9 cellular contexts compared by ENCODE assay signal in genomic region chr2:109438773-109439191, GRCh38.
DNase-seq lines count a peak whose midpoint lies in the region; TF ChIP-seq lines count a peak whose summit lies in the region.
"Had no signal": no experiment of that assay in that cellular context is flagged by ENCODE, and none has a peak within 500 bp of the region (broad histone marks: within the 10 kb centered on the region; RNA-seq: fewer than 3 reads in every experiment).

No MANE protein-coding gene starts in this region.

- peaks cover 34% of the 10 kb centered on the region for H3K4me1 Mint-ChIP-seq in type B pancreatic cell (ENCODE audit: unreplicated experiment)

- H3K36me3 ChIP-seq in transverse colon = no peaks in the 10 kb centered on the region
- H3K36me3 ChIP-seq: Peyer's patch had no signal

- no peak for TF ChIP-seq EP300 in transverse colon (IDR thresholded peaks at IDR 0.05; ENCODE audit: low read depth)

- no peak for TF ChIP-seq POLR2A in transverse colon (IDR thresholded peaks at IDR 0.05)

- H3K9me3 Mint-ChIP-seq in type B pancreatic cell = peaks cover 12% of the 10 kb centered on the region

- no peak overlapping the region for H3K27ac Mint-ChIP-seq in type B pancreatic cell

- in situ Hi-C loops in GM13976 (cut with MboI; ENCODE audit: low sequenced_read_pairs, unreplicated experiment) (no loop called here), transverse colon (cut with MboI; ENCODE audit: low pct_ligation_motif_present in 1 of 4, low pct_unique_long_range_greater_than_20kb in 1 of 4, low sequenced_read_pairs in 3 of 4) (no loop called here)

- intact Hi-C loops in transverse colon (cut with DNase I; ENCODE audit: low total_unique reads) = no loop called here

- H3K27me3 ChIP-seq in layer of hippocampus (ENCODE audit: control insufficient read depth, insufficient read depth, low read length) (no peaks in the 10 kb centered on the region), transverse colon (no peaks in the 10 kb centered on the region)
- H3K27me3 ChIP-seq: Peyer's patch had no signal

- peaks cover 9 to 12% of the 10 kb centered on the region in 2 donors for H3K9me3 ChIP-seq in transverse colon

- peak overlapping the region; percentile 10 for H3K4me3 Mint-ChIP-seq in type B pancreatic cell

- H3K36me3 Mint-ChIP-seq in type B pancreatic cell = peaks cover 22% of the 10 kb centered on the region

- 74% methylated on average over 2 of the region's 3 CpGs; no CpG with 5 or more reads in 1 of the 2 donors for WGBS in transverse colon (ENCODE audit: low coverage in 1 of 2), 2 donors

- DNase-seq in LHCN-M2 (ENCODE audit: low read depth) (peak; percentile 83), cerebellar cortex (ENCODE audit: low spot score) (peak; percentile 41), type B pancreatic cell (ENCODE audit: extremely low spot score, unreplicated experiment) (no peak), NCI-H1694 (lab: John Stamatoyannopoulos, UW) (no peak), GM13976 (ENCODE audit: low spot score) (no peak), transverse colon (no peak)

- peaks cover 7% of the 10 kb centered on the region for H3K27me3 Mint-ChIP-seq in type B pancreatic cell

- H3K4me3 ChIP-seq in transverse colon = no peak overlapping the region
- H3K4me3 ChIP-seq: K562, Peyer's patch had no signal

- H3K27ac ChIP-seq in layer of hippocampus (ENCODE audit: low read depth, low read length) (peak overlapping the region; percentile 87), transverse colon (peak overlapping the region in 1 of 4 donors; percentile 63)

- TF ChIP-seq CTCF in type B pancreatic cell (conservative IDR thresholded peaks at IDR 0.05) (no peak), GM13976 (IDR thresholded peaks at IDR 0.05; ENCODE audit: borderline replicate concordance, control extremely low read depth, extremely low read depth, insufficient read depth, missing control alignments) (no peak), transverse colon (IDR thresholded peaks at IDR 0.05) (no peak)

- H3K4me1 ChIP-seq in transverse colon = peaks cover 0 to 5% (median 0%) of the 10 kb centered on the region in 4 donors
- H3K4me1 ChIP-seq: Peyer's patch had no signal

Comparison
In these comparisons a context has a peak if more than half of its experiments do, and no peak if none do; other contexts are left out.
1. DNase-seq: peak in LHCN-M2 (single experiment) and cerebellar cortex (single experiment); none in type B pancreatic cell (single experiment), NCI-H1694 (single experiment), GM13976 (single experiment) and transverse colon (single experiment).